ENCODE assay signal across 8 cellular contexts in the genomic region with DNA sequence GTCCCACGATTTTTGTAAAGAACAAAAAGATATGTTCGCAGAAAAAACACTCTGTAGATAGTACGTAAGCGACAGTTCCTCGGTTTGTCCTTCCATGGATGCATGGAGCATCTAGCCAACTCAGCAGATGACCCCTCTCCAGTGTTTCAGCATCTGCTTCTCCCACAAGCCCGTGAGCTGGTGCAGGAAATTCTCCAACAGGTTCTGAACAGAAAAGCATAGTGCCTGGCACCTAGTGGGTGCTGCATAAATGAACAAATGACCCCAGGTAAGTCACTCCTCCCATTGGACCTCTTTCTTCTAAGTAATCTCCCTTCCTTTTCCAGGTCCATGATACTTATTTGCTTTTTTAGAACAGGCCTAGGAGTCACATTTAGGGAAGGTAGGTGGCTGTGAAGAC. TPM values are rescaled to one million over a fixed set of nuclear protein-coding genes. Genes with fewer than 3 reads are reported as not detected.
A peak's percentile ranks its signal among the peaks of the same experiment; 100 is the strongest.
DNase-seq lines count a peak whose midpoint lies in the region; ATAC-seq, FAIRE-seq and TF ChIP-seq lines count a peak whose summit lies in the region.

No MANE protein-coding gene starts in this region.

- H3K36me3 Mint-ChIP-seq in activated CD8-positive, alpha-beta memory T cell treated with anti-CD3 and anti-CD28 coated beads, Interleukin-2, amount 10 ng/mL, durations not matched to agents 7 days and 5 days, result peaks cover 5% of the 10 kb centered on the region

- H3K27ac Mint-ChIP-seq in activated CD8-positive, alpha-beta memory T cell treated with anti-CD3 and anti-CD28 coated beads, Interleukin-2, amount 10 ng/mL, durations not matched to agents 7 days and 5 days, result peak overlapping the region; percentile 73

- H3K27me3 ChIP-seq in SK-N-SH (ENCODE audit: insufficient read depth), result no peaks in the 10 kb centered on the region; the same call in 1 of the 2 replicates
- H3K27me3 ChIP-seq in stomach, result peaks cover 0 to 5% (median 0%) of the 10 kb centered on the region in 3 donors

- H3K4me1 Mint-ChIP-seq in activated CD8-positive, alpha-beta memory T cell treated with anti-CD3 and anti-CD28 coated beads, Interleukin-2, amount 10 ng/mL, durations not matched to agents 7 days and 5 days, result peaks cover 56% of the 10 kb centered on the region

- peak overlapping the region; percentile 62 for H3K4me3 Mint-ChIP-seq in activated CD8-positive, alpha-beta memory T cell treated with anti-CD3 and anti-CD28 coated beads, Interleukin-2, amount 10 ng/mL, durations not matched to agents 7 days and 5 days

- FAIRE-seq in kidney (lab: Jason Lieb, UNC), result no peak

- TF ChIP-seq CTCF in SK-N-SH (IDR thresholded peaks at IDR 0.05) (no peak), kidney (IDR thresholded peaks at IDR 0.05; ENCODE audit: borderline replicate concordance, extremely low read depth, insufficient read depth) (no peak), stomach (IDR thresholded peaks at IDR 0.05) (no peak)

- WGBS in SK-N-SH (ENCODE audit: low lambda C conversion rate), result 87% methylated on average over 6 of the region's 6 CpGs
- WGBS in stomach, 5 donors, result 75 to 83% (median 79%) methylated on average over 6 of the region's 6 CpGs

- TF ChIP-seq RAD21 in SK-N-SH (IDR thresholded peaks at IDR 0.05; ENCODE audit: low read length), result no peak

- H3K79me2 ChIP-seq in SK-N-SH (ENCODE audit: insufficient read depth), result peaks cover 35% of the 10 kb centered on the region

- intact Hi-C loops in kidney (cut with DNase I) (no loop called here), stomach (cut with DNase I; ENCODE audit: low total_unique reads) (loop anchor here (10.0 kb wide), 1 partner anchor 57 kb away; no protein-coding TSS in a partner anchor)

- H3K27me3 Mint-ChIP-seq in activated CD8-positive, alpha-beta memory T cell treated with anti-CD3 and anti-CD28 coated beads, Interleukin-2, amount 10 ng/mL, durations not matched to agents 7 days and 5 days, result no peaks in the 10 kb centered on the region

- no peak for ATAC-seq in SK-N-SH treated with all-trans-retinoic acid at 6 μM for 48 hours
- no peak for ATAC-seq in activated CD8-positive, alpha-beta memory T cell treated with anti-CD3 and anti-CD28 coated beads, Interleukin-2, amount 10 ng/mL, durations not matched to agents 7 days and 5 days
- ATAC-seq in GM19397 (IDR thresholded peaks at IDR 0.05; ENCODE audit: unreplicated experiment), result no peak
- no peak for ATAC-seq in activated CD4-positive, CD25-positive, alpha-beta regulatory T cell treated with anti-CD3 and anti-CD28 coated beads, Interleukin-2, amount 50 U/mL, for 24 hours

- H2AFZ ChIP-seq in SK-N-SH (ENCODE audit: low read depth), result peak overlapping the region; percentile 63; the same call in 1 of the 2 replicates

- no peaks in the 10 kb centered on the region for H3K9me3 Mint-ChIP-seq in activated CD8-positive, alpha-beta memory T cell treated with anti-CD3 and anti-CD28 coated beads, Interleukin-2, amount 10 ng/mL, durations not matched to agents 7 days and 5 days (ENCODE audit: low read depth)

- peak overlapping the region; percentile 32; the same call in 1 of the 2 replicates for H3K4me2 ChIP-seq in SK-N-SH

- DNase-seq in SK-N-SH (no peak), kidney (no peak), stomach (no peak)
- DNase-seq in activated CD8-positive, alpha-beta memory T cell treated with anti-CD3 and anti-CD28 coated beads, Interleukin-2, amount 10 ng/mL, durations not matched to agents 7 days and 5 days, result no peak
- DNase-seq in stimulated activated CD4-positive, alpha-beta T cell treated with anti-CD3 and anti-CD28 coated beads, Interleukin-2, amount 100 ng/mL, for 48 hours, result no peak

- H3K27ac ChIP-seq in SK-N-SH (ENCODE audit: low read depth in 2 of 2, low read length in 1 of 2), result no peak overlapping the region
- peak overlapping the region; percentile 14 to 20 for H3K27ac ChIP-seq in kidney (ENCODE audit: low read depth in 2 of 2, low read length in 2 of 2)
- peak overlapping the region in 4 of 5 donors; percentile 84 to 100 (median 100) for H3K27ac ChIP-seq in stomach

- H3K9me3 ChIP-seq in SK-N-SH (no peaks in the 10 kb centered on the region), kidney (ENCODE audit: control insufficient read depth in 1 of 2, low read length in 2 of 2) (no peaks in the 10 kb centered on the region), stomach (no peaks in the 10 kb centered on the region)

- CTCF ChIA-PET in SK-N-SH (lab: Yijun Ruan, JAX), result interaction anchor here (1.2 to 3.6 kb wide), 4 partner anchors 20 to 119 kb away, joined by 3 to 24 read pairs (median 6); no protein-coding TSS in a partner anchor
- CTCF ChIA-PET in activated CD8-positive, alpha-beta memory T cell treated with anti-CD3 and anti-CD28 coated beads, Interleukin-2, amount 10 ng/mL, durations not matched to agents 7 days and 5 days (lab: Charles Lee), result interaction anchor here (0.6 to 5.9 kb wide), 6 partner anchors 13 to 289 kb away, joined by 3 to 31 read pairs (median 3); no protein-coding TSS in a partner anchor

- H3K4me1 ChIP-seq in SK-N-SH (ENCODE audit: control insufficient read depth in 1 of 2, insufficient read depth in 2 of 2, low read depth in 1 of 2, low read length in 1 of 2) (peaks cover 0 to 9% of the 10 kb centered on the region in 2 experiments; a peak in 2 of 4 replicates), kidney (ENCODE audit: control insufficient read depth in 1 of 2, insufficient read depth in 1 of 2, low read depth in 1 of 2, low read length in 2 of 2) (peaks cover 0 to 7% of the 10 kb centered on the region in 2 donors), stomach (peaks cover 26 to 49% (median 33%) of the 10 kb centered on the region in 4 donors)

- no peak for TF ChIP-seq POLR2A in stomach (IDR thresholded peaks at IDR 0.05)

- H3K4me3 ChIP-seq in SK-N-SH (ENCODE audit: low read depth in 2 of 2, low read length in 1 of 2) (peak overlapping the region in 1 of 2 experiments; percentile 98; a peak in 3 of 4 replicates), kidney (ENCODE audit: low read length in 2 of 2) (peak overlapping the region; percentile 47 to 52), stomach (peak overlapping the region; percentile 94 to 100 (median 98))

- TF ChIP-seq EP300 in SK-N-SH (IDR thresholded peaks at IDR 0.05; ENCODE audit: borderline replicate concordance in 1 of 2, low read depth in 1 of 2, low read length in 1 of 2) (no peak), stomach (IDR thresholded peaks at IDR 0.05) (no peak)

- no peaks in the 10 kb centered on the region for H3K9me2 ChIP-seq in SK-N-SH

- H3K9ac ChIP-seq in SK-N-SH, result no peak overlapping the region
- peak overlapping the region in 1 of 2 donors; percentile 28 for H3K9ac ChIP-seq in kidney (ENCODE audit: low read length in 2 of 2)

- peaks cover 4% of the 10 kb centered on the region for H3F3A ChIP-seq in SK-N-SH (replicated peaks; ENCODE audit: insufficient read depth)

- H4K20me1 ChIP-seq in SK-N-SH (ENCODE audit: insufficient read depth), result peaks cover 30% of the 10 kb centered on the region

- H3K36me3 ChIP-seq in SK-N-SH (replicated peaks in 1 of 2; ENCODE audit: control insufficient read depth in 1 of 2, insufficient read depth in 2 of 2, low read length in 1 of 2) (no peaks in the 10 kb centered on the region), kidney (ENCODE audit: control insufficient read depth in 1 of 2, insufficient read depth in 2 of 2, low read length in 2 of 2) (no peaks in the 10 kb centered on the region), stomach (peaks cover 0 to 3% (median 1%) of the 10 kb centered on the region in 4 donors)

- POLR2A ChIA-PET in SK-N-SH (lab: Yijun Ruan, JAX), result interaction anchor here (0.6 to 1.3 kb wide), 2 partner anchors 16 to 127 kb away, joined by 3 read pairs; no protein-coding TSS in a partner anchor

TF ChIP-seq in SK-N-SH, 30 proteins besides CTCF, POLR2A, EP300 and RAD21:
- TF ChIP-seq EZH2phosphoT487 (IDR thresholded peaks at IDR 0.05; ENCODE audit: borderline replicate concordance, low read depth), result no peak

TF ChIP-seq in SK-N-SH treated with all-trans-retinoic acid at 6 μM for 48 hours, 23 proteins besides CTCF, POLR2A, EP300 and RAD21:
- TF ChIP-seq ZC3H10 (CRISPR knock-in tag; IDR thresholded peaks at IDR 0.05) (no peak), POU6F1 (CRISPR knock-in tag; IDR thresholded peaks at IDR 0.05; ENCODE audit: borderline replicate concordance, low read depth) (no peak), CSDC2 (CRISPR knock-in tag; IDR thresholded peaks at IDR 0.05) (no peak), OSR1 (CRISPR knock-in tag; IDR thresholded peaks at IDR 0.05) (no peak)

RNA-seq across cellular contexts. Expression of gene KIAA0232, which starts 1.0 kb away (rescaled TPM):
- polyA plus RNA-seq in SK-N-SH (2012; rRNA removed) (5.7 and 7.7 TPM in 2 replicates), kidney (ENCODE audit: insufficient read depth, low read depth, low replicate concordance) (14.0 TPM), stomach (1 to 10 TPM; 5.1 to 7.5 (median 5.4) TPM)
- 7.1 and 7.2 TPM in 2 replicates for polyA plus RNA-seq in SK-N-SH (2012; cell fraction: cytosol; rRNA removed)
- 4.6 and 9.7 TPM in 2 replicates for polyA plus RNA-seq in SK-N-SH (2012; cell fraction: nucleus; rRNA removed)
- 10 to 100 TPM; 17.5 to 19.8 TPM for total RNA-seq in activated CD8-positive, alpha-beta memory T cell treated with anti-CD3 and anti-CD28 coated beads, Interleukin-2, amount 10 ng/mL, durations not matched to agents 7 days and 5 days
- total RNA-seq in kidney (39.9 TPM), stomach (10 to 100 TPM in 4 of 5 donors, 1 to 10 TPM in 1; 8.1 to 48.1 (median 23.2) TPM)

Comparison
In these comparisons a context has a peak if more than half of its experiments do, and no peak if none do; other contexts are left out.
1. H3K27ac ChIP-seq: peak in kidney (2 of 2) and stomach (4 of 5); none in SK-N-SH (0 of 2).